ENCODE assay signal across 16 cellular contexts in genomic region chr18:3520230-3521085, GRCh38.
DNase-seq lines count a peak whose midpoint lies in the region.
"Had no signal": no experiment of that assay in that cellular context is flagged by ENCODE, and none has a peak within 500 bp of the region (broad histone marks: within the 10 kb centered on the region; RNA-seq: fewer than 3 reads in every experiment).

No MANE protein-coding gene starts in this region.

- peaks cover under 1% of the 10 kb centered on the region for H3K4me1 Mint-ChIP-seq in activated CD4-positive, alpha-beta T cell treated with anti-CD3 and anti-CD28 coated beads, Interleukin-2, amount 10 ng/mL, durations not matched to agents 7 days and 5 days

- CTCF ChIA-PET in activated CD4-positive, alpha-beta T cell treated with anti-CD3 and anti-CD28 coated beads, Interleukin-2, amount 10 ng/mL, durations not matched to agents 7 days and 5 days (lab: Charles Lee) = no interaction called here

- DNase-seq in activated CD4-positive, alpha-beta T cell treated with anti-CD3 and anti-CD28 coated beads, Interleukin-2, amount 10 ng/mL, durations not matched to agents 7 days and 5 days = no peak
- no peak for DNase-seq in activated CD4-positive, alpha-beta T cell treated with anti-CD3 and anti-CD28 coated beads for 48 hours
- peak; percentile 66 for DNase-seq in NCI-H69 (lab: John Stamatoyannopoulos, UW)
- DNase-seq in iPS-NIHi11 (ENCODE audit: low spot score) = peak; percentile 29
- no peak for DNase-seq in activated CD8-positive, alpha-beta memory T cell treated with anti-CD3 and anti-CD28 coated beads for 24 hours
- DNase-seq in superior temporal gyrus (ENCODE audit: extremely low spot score) = no peak
- DNase-seq in NCI-H2107 (lab: John Stamatoyannopoulos, UW) = no peak
- DNase-seq: AML-193, Caco-2, NCI-H1694, NCI-H226, NCI-H526 treated with DMSO at 0.1 percent for 48 hours, Peyer's patch, Right ventricle myocardium superior, SK-N-SH had no signal

- H3K4me3 Mint-ChIP-seq in activated CD4-positive, alpha-beta T cell treated with anti-CD3 and anti-CD28 coated beads, Interleukin-2, amount 10 ng/mL, durations not matched to agents 7 days and 5 days = no peak overlapping the region
- H3K4me3 Mint-ChIP-seq: IgD-negative memory B cell had no signal

- peaks cover 2% of the 10 kb centered on the region for H3K36me3 Mint-ChIP-seq in activated CD4-positive, alpha-beta T cell treated with anti-CD3 and anti-CD28 coated beads, Interleukin-2, amount 10 ng/mL, durations not matched to agents 7 days and 5 days (ENCODE audit: low read depth)

- peak overlapping the region; percentile 3 for H3K27ac Mint-ChIP-seq in activated CD4-positive, alpha-beta T cell treated with anti-CD3 and anti-CD28 coated beads, Interleukin-2, amount 10 ng/mL, durations not matched to agents 7 days and 5 days

- POLR2A ChIA-PET in activated CD4-positive, alpha-beta T cell treated with anti-CD3 and anti-CD28 coated beads, Interleukin-2, amount 10 ng/mL, durations not matched to agents 7 days and 5 days (lab: Charles Lee) = no interaction called here

- peaks cover 4% of the 10 kb centered on the region for H3K27me3 Mint-ChIP-seq in activated CD4-positive, alpha-beta T cell treated with anti-CD3 and anti-CD28 coated beads, Interleukin-2, amount 10 ng/mL, durations not matched to agents 7 days and 5 days
- H3K27me3 Mint-ChIP-seq: IgD-negative memory B cell had no signal

- H3K9me3 Mint-ChIP-seq in activated CD4-positive, alpha-beta T cell treated with anti-CD3 and anti-CD28 coated beads, Interleukin-2, amount 10 ng/mL, durations not matched to agents 7 days and 5 days = peaks cover 6% of the 10 kb centered on the region

Comparison
In these comparisons a context has a peak if more than half of its experiments do, and no peak if none do; other contexts are left out.
1. DNase-seq: peak in NCI-H69 (single experiment) and iPS-NIHi11 (single experiment); none in activated CD4-positive, alpha-beta T cell treated with anti-CD3 and anti-CD28 coated beads, Interleukin-2, amount 10 ng/mL, durations not matched to agents 7 days and 5 days (single experiment), activated CD4-positive, alpha-beta T cell treated with anti-CD3 and anti-CD28 coated beads for 48 hours (single experiment), activated CD8-positive, alpha-beta memory T cell treated with anti-CD3 and anti-CD28 coated beads for 24 hours (single experiment), superior temporal gyrus (single experiment) and NCI-H2107 (single experiment).